ENCODE assay signal across 13 cellular contexts in genomic region chr20:57374931-57375651, GRCh38. TPM values are rescaled to one million over a fixed set of nuclear protein-coding genes. Genes with fewer than 3 reads are reported as not detected.
A peak's percentile ranks its signal among the peaks of the same experiment; 100 is the strongest.
DNase-seq lines count a peak whose midpoint lies in the region; ATAC-seq, FAIRE-seq and TF ChIP-seq lines count a peak whose summit lies in the region.
"Had no signal": no experiment of that assay in that cellular context is flagged by ENCODE, and none has a peak within 500 bp of the region (broad histone marks: within the 10 kb centered on the region; RNA-seq: fewer than 3 reads in every experiment).

No MANE protein-coding gene starts in this region.

- no peak overlapping the region for H3K4me3 ChIP-seq in kidney (ENCODE audit: low read length in 2 of 2)

- ATAC-seq in activated naive CD8-positive, alpha-beta T cell treated with anti-CD3 and anti-CD28 coated beads, Interleukin-2, amount 50 U/mL, for 24 hours = no peak
- ATAC-seq: SK-N-SH treated with all-trans-retinoic acid at 6 μM for 48 hours had no signal

- H3K4me1 Mint-ChIP-seq in activated CD4-positive, alpha-beta T cell treated with anti-CD3 and anti-CD28 coated beads, Interleukin-2, amount 10 ng/mL, durations not matched to agents 24 days and 14 days = peaks cover 6% of the 10 kb centered on the region
- H3K4me1 Mint-ChIP-seq in activated naive CD8-positive, alpha-beta T cell treated with anti-CD3 and anti-CD28 coated beads, Interleukin-2, amount 50 U/mL, for 24 hours = peaks cover 31% of the 10 kb centered on the region

- DNase-seq in activated CD4-positive, alpha-beta T cell treated with anti-CD3 and anti-CD28 coated beads, Interleukin-2, amount 10 ng/mL, durations not matched to agents 24 days and 14 days = no peak
- DNase-seq in activated CD4-positive, alpha-beta T cell treated with anti-CD3 and anti-CD28 coated beads for 1 hour = no peak
- no peak for DNase-seq in activated naive CD8-positive, alpha-beta T cell treated with anti-CD3 and anti-CD28 coated beads, Interleukin-2, amount 50 U/mL, for 24 hours
- peak; percentile 66 for DNase-seq in kidney
- peak in 7 of 49 donors; percentile 24 to 49 (median 36) for DNase-seq in substantia nigra (lab: John Stamatoyannopoulos, UW)
- no peak for DNase-seq in NCI-H2196 treated with DMSO at 0.1 percent for 48 hours (lab: John Stamatoyannopoulos, UW; ENCODE audit: unreplicated experiment)
- DNase-seq in putamen (ENCODE audit: low spot score) = no peak
- DNase-seq in NCI-H82 (lab: John Stamatoyannopoulos, UW) = no peak
- DNase-seq: activated T-cell treated with anti-CD3 and anti-CD28 coated beads for 4 hours, cortex of kidney had no signal

- intact Hi-C loops in activated CD4-positive, alpha-beta T cell treated with anti-CD3 and anti-CD28 coated beads, Interleukin-2, amount 10 ng/mL, durations not matched to agents 24 days and 14 days (cut with micrococcal nuclease) = no loop called here
- intact Hi-C loops in kidney (cut with DNase I) = loop anchor here (5.0 kb wide), 1 partner anchor 117 kb away; no protein-coding TSS in a partner anchor

- H3K27ac Mint-ChIP-seq in activated CD4-positive, alpha-beta T cell treated with anti-CD3 and anti-CD28 coated beads, Interleukin-2, amount 10 ng/mL, durations not matched to agents 24 days and 14 days = peak overlapping the region; percentile 24
- H3K27ac Mint-ChIP-seq in activated naive CD8-positive, alpha-beta T cell treated with anti-CD3 and anti-CD28 coated beads, Interleukin-2, amount 50 U/mL, for 24 hours = peak overlapping the region; percentile 50

- H3K27me3 Mint-ChIP-seq in activated CD4-positive, alpha-beta T cell treated with anti-CD3 and anti-CD28 coated beads, Interleukin-2, amount 10 ng/mL, durations not matched to agents 24 days and 14 days = no peaks in the 10 kb centered on the region
- H3K27me3 Mint-ChIP-seq in activated naive CD8-positive, alpha-beta T cell treated with anti-CD3 and anti-CD28 coated beads, Interleukin-2, amount 50 U/mL, for 24 hours = no peaks in the 10 kb centered on the region

- TF ChIP-seq CTCF in kidney (IDR thresholded peaks at IDR 0.05; ENCODE audit: borderline replicate concordance, extremely low read depth, insufficient read depth) = no peak

- H3K9me3 ChIP-seq in kidney (ENCODE audit: control insufficient read depth in 1 of 2, low read length in 2 of 2) = no peaks in the 10 kb centered on the region

- FAIRE-seq in kidney (lab: Jason Lieb, UNC) = no peak

- peaks cover 29 to 73% of the 10 kb centered on the region in 2 donors for H3K36me3 ChIP-seq in kidney (ENCODE audit: control insufficient read depth in 1 of 2, insufficient read depth in 2 of 2, low read length in 2 of 2)

- H3K36me3 Mint-ChIP-seq in activated CD4-positive, alpha-beta T cell treated with anti-CD3 and anti-CD28 coated beads, Interleukin-2, amount 10 ng/mL, durations not matched to agents 24 days and 14 days (ENCODE audit: low read depth) = peaks cover 83% of the 10 kb centered on the region
- peaks cover 65% of the 10 kb centered on the region for H3K36me3 Mint-ChIP-seq in activated naive CD8-positive, alpha-beta T cell treated with anti-CD3 and anti-CD28 coated beads, Interleukin-2, amount 50 U/mL, for 24 hours (ENCODE audit: low read depth)

- no peak overlapping the region for H3K4me3 Mint-ChIP-seq in activated CD4-positive, alpha-beta T cell treated with anti-CD3 and anti-CD28 coated beads, Interleukin-2, amount 10 ng/mL, durations not matched to agents 24 days and 14 days
- H3K4me3 Mint-ChIP-seq in activated naive CD8-positive, alpha-beta T cell treated with anti-CD3 and anti-CD28 coated beads, Interleukin-2, amount 50 U/mL, for 24 hours = no peak overlapping the region

- H3K27ac ChIP-seq in kidney (ENCODE audit: low read depth in 2 of 2, low read length in 2 of 2) (no peak overlapping the region), substantia nigra (ENCODE audit: low read depth, low read length, poor library complexity, severe bottlenecking) (peak overlapping the region; percentile 62)

- no peak overlapping the region for H3K9ac ChIP-seq in kidney (ENCODE audit: low read length in 2 of 2)

- H3K4me1 ChIP-seq in kidney (ENCODE audit: control insufficient read depth in 1 of 2, insufficient read depth in 1 of 2, low read depth in 1 of 2, low read length in 2 of 2) = no peaks in the 10 kb centered on the region

- H3K9me3 Mint-ChIP-seq in activated CD4-positive, alpha-beta T cell treated with anti-CD3 and anti-CD28 coated beads, Interleukin-2, amount 10 ng/mL, durations not matched to agents 24 days and 14 days = no peaks in the 10 kb centered on the region
- no peaks in the 10 kb centered on the region for H3K9me3 Mint-ChIP-seq in activated naive CD8-positive, alpha-beta T cell treated with anti-CD3 and anti-CD28 coated beads, Interleukin-2, amount 50 U/mL, for 24 hours

RNA-seq across cellular contexts. Expression of gene RBM38, which starts 16.1 kb away (rescaled TPM):
- total RNA-seq in activated CD4-positive, alpha-beta T cell treated with anti-CD3 and anti-CD28 coated beads, Interleukin-2, amount 10 ng/mL, durations not matched to agents 24 days and 14 days = 100 and 103 TPM in 2 replicates
- total RNA-seq in kidney = 16.8 TPM
- polyA plus RNA-seq in kidney (ENCODE audit: insufficient read depth, low read depth, low replicate concordance) = 18.0 TPM

RNA-seq across cellular contexts. Expression of gene RAE1, which starts 24.0 kb away (rescaled TPM):
- total RNA-seq in activated CD4-positive, alpha-beta T cell treated with anti-CD3 and anti-CD28 coated beads, Interleukin-2, amount 10 ng/mL, durations not matched to agents 24 days and 14 days = 58.2 and 63.4 TPM in 2 replicates
- 19.5 TPM for total RNA-seq in kidney
- polyA plus RNA-seq in kidney (ENCODE audit: insufficient read depth, low read depth, low replicate concordance) = 26.3 TPM

RNA-seq across cellular contexts. Expression of gene SPO11, which starts 45.5 kb away (rescaled TPM):
- total RNA-seq in activated CD4-positive, alpha-beta T cell treated with anti-CD3 and anti-CD28 coated beads, Interleukin-2, amount 10 ng/mL, durations not matched to agents 24 days and 14 days = not detected in 2 replicates
- total RNA-seq in kidney = not detected
- not detected for polyA plus RNA-seq in kidney (ENCODE audit: insufficient read depth, low read depth, low replicate concordance)
- total RNA-seq: A172, ureter had no signal
